ENCODE assay signal across 8 cellular contexts in the genomic region with DNA sequence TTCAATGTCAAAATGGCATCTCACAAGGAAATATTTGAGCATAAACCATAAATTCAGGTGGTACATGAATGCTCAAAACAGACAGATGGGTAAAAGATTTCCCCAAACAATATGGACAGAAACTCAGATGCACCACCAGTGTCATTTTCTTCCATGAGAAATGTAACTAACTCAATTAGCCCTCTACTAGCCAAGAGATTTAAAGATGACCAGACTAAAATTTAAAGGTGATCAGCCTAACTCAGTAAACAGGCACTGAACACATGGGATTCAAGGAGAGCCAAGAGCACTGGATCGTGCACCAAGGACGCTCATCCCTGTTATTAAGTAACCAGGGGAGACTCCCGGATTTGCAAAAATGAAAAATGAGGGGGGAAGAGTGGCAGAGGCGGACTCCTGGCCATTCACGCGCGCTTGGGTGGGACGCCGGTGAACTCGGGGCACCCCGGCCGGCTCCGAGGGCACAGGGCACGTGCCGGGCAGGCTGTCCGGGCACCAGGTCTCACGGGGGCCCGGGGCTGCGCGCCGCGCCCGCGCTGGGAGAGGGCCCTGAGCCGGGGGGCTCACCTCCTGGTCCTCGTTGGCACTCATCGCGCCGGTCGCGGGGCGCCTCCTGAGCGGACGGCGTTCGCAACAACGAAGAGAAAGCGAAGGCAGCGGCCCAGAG. TPM values are rescaled to one million over a fixed set of nuclear protein-coding genes. Genes with fewer than 3 reads are reported as not detected.
DNase-seq lines count a peak whose midpoint lies in the region; ATAC-seq and TF ChIP-seq lines count a peak whose summit lies in the region.

No MANE protein-coding gene starts in this region.

- ATAC-seq in GM18517 (IDR thresholded peaks at IDR 0.05; ENCODE audit: unreplicated experiment) (peak; percentile 45), HG03442 (IDR thresholded peaks at IDR 0.05; ENCODE audit: unreplicated experiment) (peak; percentile 30)

- H3K27me3 ChIP-seq in ACC112 (ENCODE audit: insufficient read depth, low read length) = no peaks in the 10 kb centered on the region
- no peaks in the 10 kb centered on the region for H3K27me3 ChIP-seq in mucosa of rectum (ENCODE audit: control insufficient read depth in 2 of 2, insufficient read depth in 2 of 2, low read length in 2 of 2)
- no peaks in the 10 kb centered on the region for H3K27me3 ChIP-seq in thymus (ENCODE audit: control insufficient read depth, insufficient read depth)

- peaks cover 8% of the 10 kb centered on the region for H3K36me3 Mint-ChIP-seq in endothelial cell (ENCODE audit: low read depth, unreplicated experiment)

- no peaks in the 10 kb centered on the region for H3K9me3 ChIP-seq in mucosa of rectum (ENCODE audit: control insufficient read depth in 2 of 2, low read length in 2 of 2)
- no peaks in the 10 kb centered on the region for H3K9me3 ChIP-seq in thymus (ENCODE audit: control insufficient read depth)

- WGBS in thymus = under 1% methylated on average over 37 of the region's 39 CpGs

- H3K27ac Mint-ChIP-seq in endothelial cell (ENCODE audit: unreplicated experiment) = peak overlapping the region; percentile 72

- H3K36me3 ChIP-seq in ACC112 (ENCODE audit: insufficient read depth, low read length) (peaks cover 9% of the 10 kb centered on the region; the same call in 1 of the 2 replicates), mucosa of rectum (ENCODE audit: control insufficient read depth in 2 of 2, insufficient read depth in 2 of 2, low read length in 2 of 2) (peaks cover under 1 to 2% of the 10 kb centered on the region in 2 donors), thymus (ENCODE audit: control insufficient read depth, insufficient read depth) (no peaks in the 10 kb centered on the region)

- H2AFZ ChIP-seq in ACC112 (ENCODE audit: low read length, unreplicated experiment) = peak overlapping the region; percentile 73

- H3K9me3 Mint-ChIP-seq in endothelial cell (ENCODE audit: unreplicated experiment) = no peaks in the 10 kb centered on the region

- H3K4me1 Mint-ChIP-seq in endothelial cell (ENCODE audit: unreplicated experiment) = peaks cover 15% of the 10 kb centered on the region

- H3K27ac ChIP-seq in ACC112 (ENCODE audit: low read depth, low read length) (peak overlapping the region; percentile 62; the same call in 1 of the 2 replicates), mucosa of rectum (ENCODE audit: low read depth in 2 of 2, low read length in 2 of 2) (peak overlapping the region; percentile 89 to 93), thymus (ENCODE audit: low read depth) (peak overlapping the region; percentile 31)

- H3K4me3 ChIP-seq in ACC112 (ENCODE audit: low read depth, low read length) (peak overlapping the region; percentile 99), mucosa of rectum (ENCODE audit: low read length in 2 of 2) (peak overlapping the region; percentile 81 to 85), thymus (ENCODE audit: low read length) (peak overlapping the region; percentile 63)

- DNase-seq in activated CD4-positive, alpha-beta T cell treated with anti-CD3 and anti-CD28 coated beads for 4 hours = peak; percentile 4 to 23
- DNase-seq in endothelial cell (ENCODE audit: low spot score) (peak; percentile 31), SHP77 treated with DMSO at 0.1 percent for 48 hours (lab: John Stamatoyannopoulos, UW) (no peak)

- peak overlapping the region; percentile 83 to 97 for H3K9ac ChIP-seq in mucosa of rectum (ENCODE audit: low read depth in 1 of 2, low read length in 2 of 2)

- no peak for TF ChIP-seq CTCF in endothelial cell (IDR thresholded peaks at IDR 0.05; ENCODE audit: unreplicated experiment)

- peaks cover 54% of the 10 kb centered on the region for H3K79me2 ChIP-seq in ACC112 (ENCODE audit: control insufficient read depth, insufficient read depth, low read length, unreplicated experiment)

- H3K4me1 ChIP-seq in ACC112 (ENCODE audit: control insufficient read depth, insufficient read depth, low read length, unreplicated experiment) (peaks cover 11% of the 10 kb centered on the region), mucosa of rectum (ENCODE audit: control insufficient read depth in 2 of 2, insufficient read depth in 2 of 2, low read length in 2 of 2) (peaks cover 6 to 11% of the 10 kb centered on the region in 2 donors), thymus (ENCODE audit: control insufficient read depth, insufficient read depth, low read length) (peaks cover 13% of the 10 kb centered on the region)

- peak overlapping the region; percentile 94 for H3K4me3 Mint-ChIP-seq in endothelial cell (ENCODE audit: unreplicated experiment)

- peaks cover 2% of the 10 kb centered on the region for H3K27me3 Mint-ChIP-seq in endothelial cell (ENCODE audit: unreplicated experiment)

RNA-seq across cellular contexts. Expression of gene RWDD4, which starts 0.5 kb away (rescaled TPM):
- total RNA-seq in endothelial cell (ENCODE audit: unreplicated experiment) = 13.1 TPM
- 26.1 TPM for polyA plus RNA-seq in thymus

RNA-seq across cellular contexts. Expression of gene TRAPPC11, which starts 0.6 kb away (rescaled TPM):
- total RNA-seq in endothelial cell (ENCODE audit: unreplicated experiment) = 33.5 TPM
- 32.8 TPM for polyA plus RNA-seq in thymus

Comparison
In these comparisons a context has a peak if more than half of its experiments do, and no peak if none do; other contexts are left out.
1. H3K27ac ChIP-seq: peak in every context shown above with its lines; median percentile 91 in mucosa of rectum; 62 in ACC112; 31 in thymus.